In the genomic region with DNA sequence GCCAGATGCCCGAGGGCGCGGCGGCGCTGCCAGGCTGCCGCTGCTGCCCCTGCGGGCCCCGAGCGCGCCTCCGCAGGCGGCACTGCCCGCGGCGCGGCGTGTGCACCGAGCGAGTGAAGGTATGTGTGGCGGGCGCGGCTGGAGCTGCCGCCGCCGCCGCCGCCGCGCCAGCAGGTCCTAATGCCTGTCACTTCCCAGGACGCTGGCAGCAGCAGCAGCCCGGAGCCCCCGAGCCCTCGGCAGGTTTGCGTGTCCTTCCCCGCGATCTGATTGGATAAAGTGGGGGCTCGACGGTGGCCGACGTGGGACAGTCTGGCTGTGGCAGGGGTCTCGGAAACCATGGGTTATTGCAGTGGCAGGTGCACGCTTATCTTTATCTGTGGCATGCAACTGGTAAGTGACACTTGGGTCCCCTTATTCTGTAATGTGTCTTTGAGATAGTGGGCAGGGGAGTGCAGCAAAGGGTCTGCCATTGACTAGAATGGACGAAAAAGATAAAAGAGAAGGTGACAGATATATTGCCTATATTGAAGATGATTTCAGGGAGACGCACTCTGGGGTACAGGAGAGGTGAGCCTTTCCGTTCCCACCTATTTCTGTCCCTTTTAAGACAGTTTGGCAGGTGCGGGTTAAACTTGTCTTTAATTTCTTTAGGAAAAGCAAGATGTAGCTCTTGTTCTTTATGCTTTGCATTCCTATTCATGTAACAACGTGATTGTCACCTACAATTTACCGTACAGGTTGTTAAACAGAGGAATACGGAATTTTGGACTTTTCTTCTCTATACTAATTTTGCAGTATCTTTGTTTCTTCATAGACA, we compare ENCODE assay signal across 8 cellular contexts. TPM values are rescaled to one million over a fixed set of nuclear protein-coding genes. Genes with fewer than 3 reads are reported as not detected.
DNase-seq lines count a peak whose midpoint lies in the region; ATAC-seq and TF ChIP-seq lines count a peak whose summit lies in the region.

A gene (plus strand): TSS at position 4 of the 820 bp plus-strand sequence.

- no peaks in the 10 kb centered on the region for H3K36me3 ChIP-seq in Caco-2 (ENCODE audit: control insufficient read depth, insufficient read depth, low read length)
- no peaks in the 10 kb centered on the region for H3K36me3 ChIP-seq in HUES6 (ENCODE audit: control insufficient read depth, insufficient read depth, low read length)
- no peaks in the 10 kb centered on the region for H3K36me3 ChIP-seq in esophagus squamous epithelium
- H3K36me3 ChIP-seq in aorta (ENCODE audit: control insufficient read depth in 1 of 2, insufficient read depth in 2 of 2, low read length in 1 of 2) = no peaks in the 10 kb centered on the region

- H3K4me3 ChIP-seq in Caco-2 (ENCODE audit: low read depth, low read length) = peak within 1 kb of the TSS; percentile 7; the same call in 1 of the 2 replicates
- H3K4me3 ChIP-seq in HUES6 (ENCODE audit: low read depth, low read length) = peak within 1 kb of the TSS; percentile 85
- peak within 1 kb of the TSS; percentile 22 to 67 (median 42) for H3K4me3 ChIP-seq in esophagus squamous epithelium
- peak within 1 kb of the TSS; percentile 0 to 51 for H3K4me3 ChIP-seq in aorta (ENCODE audit: low read length in 2 of 2)

- H3K36me3 Mint-ChIP-seq in Caco-2 (ENCODE audit: insufficient read depth, unreplicated experiment) (no peaks in the 10 kb centered on the region), naive B cell (peaks cover 0 to 3% of the 10 kb centered on the region in 2 donors)
- no peaks in the 10 kb centered on the region for H3K36me3 Mint-ChIP-seq in T-helper 2 cell treated with Interferon-gamma antibody and Interleukin-4, amounts not matched to agents 5 μg/mL and 100 μg/mL, for 36 hours (ENCODE audit: low read depth)

- TF ChIP-seq CTCF in Caco-2 (IDR thresholded peaks at IDR 0.05; ENCODE audit: insufficient read depth in 1 of 2, low read depth in 1 of 2, low read length in 1 of 2, severe bottlenecking in 1 of 2, unreplicated experiment in 1 of 2) = no peak
- TF ChIP-seq CTCF in esophagus squamous epithelium (IDR thresholded peaks at IDR 0.05) = no peak

- DNase-seq in Caco-2 = peak in 1 of 2 experiments; percentile 10
- DNase-seq in T-helper 2 cell treated with Interferon-gamma antibody and Interleukin-4, amounts not matched to agents 5 μg/mL and 100 μg/mL, for 36 hours (ENCODE audit: low spot score) = no peak
- DNase-seq in esophagus squamous epithelium (lab: John Stamatoyannopoulos, UW) = no peak
- DNase-seq in naive B cell = no peak
- DNase-seq in aorta = peak in 1 of 2 donors; percentile 76
- no peak for DNase-seq in GDM1 (lab: John Stamatoyannopoulos, UW)

- ATAC-seq in GM19452 (IDR thresholded peaks at IDR 0.05; ENCODE audit: unreplicated experiment) = peak; percentile 18
- ATAC-seq in naive B cell (ENCODE audit: low read depth in 2 of 2) = peak; percentile 20 to 23
- ATAC-seq in aorta (ENCODE audit: low FRiP score) = no peak

- H3K4me1 ChIP-seq in Caco-2 = no peaks in the 10 kb centered on the region
- peaks cover 3% of the 10 kb centered on the region for H3K4me1 ChIP-seq in HUES6 (ENCODE audit: control insufficient read depth, insufficient read depth, low read length)
- H3K4me1 ChIP-seq in esophagus squamous epithelium = peaks cover 6 to 20% (median 7%) of the 10 kb centered on the region in 3 donors
- no peaks in the 10 kb centered on the region for H3K4me1 ChIP-seq in aorta (ENCODE audit: control insufficient read depth in 1 of 2, insufficient read depth in 2 of 2, low read length in 2 of 2)

- TF ChIP-seq POLR2A in esophagus squamous epithelium (IDR thresholded peaks at IDR 0.05) = no peak

- POLR2A ChIA-PET in Caco-2 (lab: Charles Lee) = no interaction called here

- H3K27me3 ChIP-seq in Caco-2 (replicated peaks; ENCODE audit: control insufficient read depth, insufficient read depth, low read length) (no peaks in the 10 kb centered on the region), HUES6 (ENCODE audit: control insufficient read depth, insufficient read depth, low read length) (peaks cover 68% of the 10 kb centered on the region), esophagus squamous epithelium (peaks cover 0 to 88% (median 4%) of the 10 kb centered on the region in 4 donors), aorta (ENCODE audit: control insufficient read depth in 1 of 2, insufficient read depth in 2 of 2, low read length in 1 of 2) (no peaks in the 10 kb centered on the region)

- no peaks in the 10 kb centered on the region for H3K9me3 ChIP-seq in Caco-2
- no peaks in the 10 kb centered on the region for H3K9me3 ChIP-seq in HUES6 (ENCODE audit: control insufficient read depth, insufficient read depth, low read depth, low read length)
- H3K9me3 ChIP-seq in esophagus squamous epithelium = no peaks in the 10 kb centered on the region
- H3K9me3 ChIP-seq in aorta (ENCODE audit: control insufficient read depth, low read length) = no peaks in the 10 kb centered on the region

- H3K4me1 Mint-ChIP-seq in Caco-2 (ENCODE audit: low read depth, unreplicated experiment) (no peaks in the 10 kb centered on the region), naive B cell (peaks cover 6 to 12% (median 11%) of the 10 kb centered on the region in 3 donors)
- peaks cover 3% of the 10 kb centered on the region for H3K4me1 Mint-ChIP-seq in T-helper 2 cell treated with Interferon-gamma antibody and Interleukin-4, amounts not matched to agents 5 μg/mL and 100 μg/mL, for 36 hours (ENCODE audit: low read depth)

- BruUV-seq in Caco-2 (replicated peaks; lab: Mats Ljungman, UMichigan) = no TSS peak

- H3K9ac ChIP-seq in HUES6 (ENCODE audit: low read length) = peak within 1 kb of the TSS; percentile 56

- H3K27ac Mint-ChIP-seq in Caco-2 (ENCODE audit: unreplicated experiment) (no peak within 1 kb of the TSS), naive B cell (peak within 1 kb of the TSS in 1 of 6 donors; percentile 13)
- no peak within 1 kb of the TSS for H3K27ac Mint-ChIP-seq in T-helper 2 cell treated with Interferon-gamma antibody and Interleukin-4, amounts not matched to agents 5 μg/mL and 100 μg/mL, for 36 hours

- H3K27me3 Mint-ChIP-seq in Caco-2 (ENCODE audit: insufficient read depth, unreplicated experiment) (peaks cover 16% of the 10 kb centered on the region), naive B cell (peaks cover 37 to 42% (median 39%) of the 10 kb centered on the region in 3 donors)
- peaks cover 40% of the 10 kb centered on the region for H3K27me3 Mint-ChIP-seq in T-helper 2 cell treated with Interferon-gamma antibody and Interleukin-4, amounts not matched to agents 5 μg/mL and 100 μg/mL, for 36 hours (ENCODE audit: low read depth)

- WGBS in esophagus squamous epithelium, 2 donors = 5 to 14% methylated on average over 9 to 17 of the region's 49 CpGs
- WGBS in aorta, 2 donors = 4 to 6% methylated on average over 30 to 49 of the region's 49 CpGs

- CTCF ChIA-PET in Caco-2 (lab: Charles Lee) = no interaction called here

- H3K27ac ChIP-seq in HUES6 (ENCODE audit: low read depth, low read length) (no peak within 1 kb of the TSS), esophagus squamous epithelium (no peak within 1 kb of the TSS), aorta (ENCODE audit: low read depth in 1 of 2, low read length in 2 of 2) (no peak within 1 kb of the TSS)

- H3K9me3 Mint-ChIP-seq in Caco-2 (ENCODE audit: unreplicated experiment) (no peaks in the 10 kb centered on the region), naive B cell (no peaks in the 10 kb centered on the region)
- H3K9me3 Mint-ChIP-seq in T-helper 2 cell treated with Interferon-gamma antibody and Interleukin-4, amounts not matched to agents 5 μg/mL and 100 μg/mL, for 36 hours = no peaks in the 10 kb centered on the region

- H3K4me3 Mint-ChIP-seq in Caco-2 (ENCODE audit: unreplicated experiment) (peak within 1 kb of the TSS; percentile 69), naive B cell (peak within 1 kb of the TSS; percentile 77 to 89 (median 86))
- peak within 1 kb of the TSS; percentile 59 for H3K4me3 Mint-ChIP-seq in T-helper 2 cell treated with Interferon-gamma antibody and Interleukin-4, amounts not matched to agents 5 μg/mL and 100 μg/mL, for 36 hours

- intact Hi-C loops in Caco-2 (cut with micrococcal nuclease; ENCODE audit: unreplicated experiment) = loop anchor here (2.0 kb wide), 1 partner anchor 39 kb away; no protein-coding TSS in a partner anchor
- intact Hi-C loops in esophagus squamous epithelium (cut with DNase I) = no loop called here
- intact Hi-C loops in aorta (cut with DNase I) = loop anchor here (10.0 kb wide), 1 partner anchor 1051 kb away; no protein-coding TSS in a partner anchor

RNA-seq across cellular contexts. Expression of the gene that starts here (rescaled TPM):
- total RNA-seq in Caco-2 (2022) (not detected in 2 replicates), esophagus squamous epithelium (under 1 TPM in 1 of 4 donors, not detected in 3; 0.19 TPM), aorta (1 to 10 TPM; 1.4 to 1.9 TPM)
- polyA plus RNA-seq in naive B cell (ENCODE audit: low read depth in 6 of 6) (not detected), aorta (not detected)

Comparison
In these comparisons a context has a peak if more than half of its experiments do, and no peak if none do; other contexts are left out.
1. Peak in ATAC-seq in naive B cell; RNA of the gene not detected or under 1 TPM.
2. H3K4me3 ChIP-seq: peak in every context shown above with its lines; median percentile 85 in HUES6; 42 in esophagus squamous epithelium; 26 in aorta; 7 in Caco-2.